ENCODE assay signal across 1 cellular context in genomic region chr1:62782197-62782886, GRCh38.
TF ChIP-seq lines count a peak whose summit lies in the region.

No MANE protein-coding gene starts in this region.

TF ChIP-seq in HepG2, 621 proteins besides CTCF, POLR2A, EP300 and RAD21 (continued from another document):
- TF ChIP-seq ZNF318 (CRISPR knock-in tag; IDR thresholded peaks at IDR 0.05) (no peak), MXD3 (CRISPR knock-in tag; IDR thresholded peaks at IDR 0.05) (no peak), ZC3H13 (CRISPR knock-in tag; IDR thresholded peaks at IDR 0.05) (no peak), GATAD1 (CRISPR knock-in tag; IDR thresholded peaks at IDR 0.05) (no peak), HDAC2 (CRISPR knock-in tag; IDR thresholded peaks at IDR 0.05) (no peak), RARA (CRISPR knock-in tag; IDR thresholded peaks at IDR 0.05) (no peak), SMYD3 (CRISPR knock-in tag; IDR thresholded peaks at IDR 0.05) (no peak), RFXANK (CRISPR knock-in tag; IDR thresholded peaks at IDR 0.05) (no peak), DMAP1 (CRISPR knock-in tag; IDR thresholded peaks at IDR 0.05) (no peak), JARID2 (CRISPR knock-in tag; IDR thresholded peaks at IDR 0.05; ENCODE audit: insufficient replicate concordance) (no peak), DNMT1 (CRISPR knock-in tag; IDR thresholded peaks at IDR 0.05) (no peak)
- TF ChIP-seq, protein P1, sequence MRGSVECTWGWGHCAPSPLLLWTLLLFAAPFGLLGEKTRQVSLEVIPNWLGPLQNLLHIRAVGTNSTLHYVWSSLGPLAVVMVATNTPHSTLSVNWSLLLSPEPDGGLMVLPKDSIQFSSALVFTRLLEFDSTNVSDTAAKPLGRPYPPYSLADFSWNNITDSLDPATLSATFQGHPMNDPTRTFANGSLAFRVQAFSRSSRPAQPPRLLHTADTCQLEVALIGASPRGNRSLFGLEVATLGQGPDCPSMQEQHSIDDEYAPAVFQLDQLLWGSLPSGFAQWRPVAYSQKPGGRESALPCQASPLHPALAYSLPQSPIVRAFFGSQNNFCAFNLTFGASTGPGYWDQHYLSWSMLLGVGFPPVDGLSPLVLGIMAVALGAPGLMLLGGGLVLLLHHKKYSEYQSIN (CRISPR knock-in tag; IDR thresholded peaks at IDR 0.05; ENCODE audit: borderline replicate concordance), result no peak
